19 cellular contexts compared by ENCODE assay signal in genomic region chr14:104552738-104553125, GRCh38. TPM values are rescaled to one million over a fixed set of nuclear protein-coding genes. Genes with fewer than 3 reads are reported as not detected.
A peak's percentile ranks its signal among the peaks of the same experiment; 100 is the strongest.
DNase-seq lines count a peak whose midpoint lies in the region; ATAC-seq and TF ChIP-seq lines count a peak whose summit lies in the region.
"Had no signal": no experiment of that assay in that cellular context is flagged by ENCODE, and none has a peak within 500 bp of the region (broad histone marks: within the 10 kb centered on the region; RNA-seq: fewer than 3 reads in every experiment).

No MANE protein-coding gene starts in this region.

- H3K9me3 ChIP-seq in right atrium auricular region (no peaks in the 10 kb centered on the region), RWPE2 (ENCODE audit: severe bottlenecking) (no peaks in the 10 kb centered on the region)
- H3K9me3 ChIP-seq: A549, BLaER1, SJSA1 had no signal

- H3K27ac ChIP-seq in right atrium auricular region (no peak overlapping the region), RWPE2 (ENCODE audit: poor library complexity, severe bottlenecking) (no peak overlapping the region)
- H3K27ac ChIP-seq: A549, BLaER1, SJSA1 had no signal

- no peaks in the 10 kb centered on the region for H3K4me1 ChIP-seq in right atrium auricular region
- no peaks in the 10 kb centered on the region for H3K4me1 ChIP-seq in RWPE2 (ENCODE audit: insufficient read depth, poor library complexity, severe bottlenecking)
- H3K4me1 ChIP-seq: A549, SJSA1 had no signal

- TF ChIP-seq CTCF in right atrium auricular region (IDR thresholded peaks at IDR 0.05) (no peak), RWPE2 (IDR thresholded peaks at IDR 0.05; ENCODE audit: poor library complexity, severe bottlenecking) (no peak)

- H3K4me3 ChIP-seq in right atrium auricular region (no peak overlapping the region), RWPE2 (ENCODE audit: severe bottlenecking) (no peak overlapping the region)
- H3K4me3 ChIP-seq: A549, BLaER1, K562, SJSA1 had no signal

- DNase-seq in cardiac septum (ENCODE audit: low spot score) (peak; percentile 46), right atrium auricular region (ENCODE audit: low spot score) (no peak), RWPE2 (ENCODE audit: low spot score) (peak; percentile 55), islet precursor cell (peak; percentile 38), NCI-H510A (lab: John Stamatoyannopoulos, UW) (no peak), NCI-H2107 (lab: John Stamatoyannopoulos, UW) (no peak)
- DNase-seq: Calu3; CD8-positive, alpha-beta T cell; GF-D8; GOT3; NCI-H1105; NCI-H510A treated with DMSO at 0.1 percent for 48 hours; NCI-H82; RPMI8226 had no signal

- no peaks in the 10 kb centered on the region for H3K36me3 ChIP-seq in right atrium auricular region
- H3K36me3 ChIP-seq in RWPE2 (ENCODE audit: low read depth): no peaks in the 10 kb centered on the region
- H3K36me3 ChIP-seq: BLaER1, SJSA1 had no signal

- H3K27me3 ChIP-seq in right atrium auricular region (no peaks in the 10 kb centered on the region), RWPE2 (ENCODE audit: insufficient read depth, poor library complexity, severe bottlenecking) (peaks cover 73% of the 10 kb centered on the region)
- H3K27me3 ChIP-seq: BLaER1 had no signal

- ATAC-seq in RWPE2 (ENCODE audit: low read depth) (no peak), GM18861 (IDR thresholded peaks at IDR 0.05; ENCODE audit: unreplicated experiment) (no peak)
- ATAC-seq: A549; CD8-positive, alpha-beta T cell; K562 had no signal

- intact Hi-C loops in cardiac septum (cut with DNase I): no loop called here

RNA-seq across cellular contexts. Expression of gene C14orf180, which starts 26.8 kb away (rescaled TPM):
- total RNA-seq in cardiac septum: 67.8 TPM
- total RNA-seq in right atrium auricular region: 100 to 1,000 TPM in 1 of 2 donors, 10 to 100 TPM in 1; 59.5 to 135 TPM
- total RNA-seq: Calu3; CD8-positive, alpha-beta T cell; K562; SJSA1 had no signal

RNA-seq across cellular contexts. Expression of gene TMEM179, which starts 51.8 kb away (rescaled TPM):
- 0.89 TPM for total RNA-seq in cardiac septum
- 1 to 10 TPM in 1 of 2 donors, under 1 TPM in 1; 0.52 to 2.2 TPM for total RNA-seq in right atrium auricular region
- total RNA-seq: Calu3; CD8-positive, alpha-beta T cell; K562; SJSA1 had no signal

Comparison
In these comparisons a context has a peak if more than half of its experiments do, and no peak if none do; other contexts are left out.
1. DNase-seq: peak in cardiac septum (single experiment), RWPE2 (single experiment) and islet precursor cell (single experiment); none in right atrium auricular region (single experiment), NCI-H510A (single experiment) and NCI-H2107 (single experiment).